Comparison of ENCODE assay signal across 3 cellular contexts in the genomic region with DNA sequence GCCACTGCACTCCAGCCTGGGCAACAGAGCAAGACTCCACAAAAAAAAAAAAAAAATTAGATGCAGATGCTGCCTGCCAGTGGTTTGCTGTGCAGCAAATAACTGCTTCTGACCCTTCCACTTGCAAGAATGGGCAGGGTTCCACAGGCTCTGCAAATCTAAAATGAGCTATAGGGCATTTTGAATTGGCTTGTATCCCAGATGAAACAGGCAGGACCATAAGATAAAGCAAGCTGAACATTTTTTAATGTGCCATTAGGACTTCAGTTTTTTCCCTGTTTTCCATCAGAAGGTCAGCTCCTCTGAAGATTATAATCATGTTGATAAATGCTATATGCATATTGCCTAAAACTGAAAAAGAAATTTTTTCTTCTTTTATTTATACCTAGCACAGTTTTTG.
TF ChIP-seq lines count a peak whose summit lies in the region.

No MANE protein-coding gene starts in this region.

TF ChIP-seq in HEK293, 187 proteins besides CTCF, POLR2A, EP300 and RAD21:
- TF ChIP-seq, protein P1, sequence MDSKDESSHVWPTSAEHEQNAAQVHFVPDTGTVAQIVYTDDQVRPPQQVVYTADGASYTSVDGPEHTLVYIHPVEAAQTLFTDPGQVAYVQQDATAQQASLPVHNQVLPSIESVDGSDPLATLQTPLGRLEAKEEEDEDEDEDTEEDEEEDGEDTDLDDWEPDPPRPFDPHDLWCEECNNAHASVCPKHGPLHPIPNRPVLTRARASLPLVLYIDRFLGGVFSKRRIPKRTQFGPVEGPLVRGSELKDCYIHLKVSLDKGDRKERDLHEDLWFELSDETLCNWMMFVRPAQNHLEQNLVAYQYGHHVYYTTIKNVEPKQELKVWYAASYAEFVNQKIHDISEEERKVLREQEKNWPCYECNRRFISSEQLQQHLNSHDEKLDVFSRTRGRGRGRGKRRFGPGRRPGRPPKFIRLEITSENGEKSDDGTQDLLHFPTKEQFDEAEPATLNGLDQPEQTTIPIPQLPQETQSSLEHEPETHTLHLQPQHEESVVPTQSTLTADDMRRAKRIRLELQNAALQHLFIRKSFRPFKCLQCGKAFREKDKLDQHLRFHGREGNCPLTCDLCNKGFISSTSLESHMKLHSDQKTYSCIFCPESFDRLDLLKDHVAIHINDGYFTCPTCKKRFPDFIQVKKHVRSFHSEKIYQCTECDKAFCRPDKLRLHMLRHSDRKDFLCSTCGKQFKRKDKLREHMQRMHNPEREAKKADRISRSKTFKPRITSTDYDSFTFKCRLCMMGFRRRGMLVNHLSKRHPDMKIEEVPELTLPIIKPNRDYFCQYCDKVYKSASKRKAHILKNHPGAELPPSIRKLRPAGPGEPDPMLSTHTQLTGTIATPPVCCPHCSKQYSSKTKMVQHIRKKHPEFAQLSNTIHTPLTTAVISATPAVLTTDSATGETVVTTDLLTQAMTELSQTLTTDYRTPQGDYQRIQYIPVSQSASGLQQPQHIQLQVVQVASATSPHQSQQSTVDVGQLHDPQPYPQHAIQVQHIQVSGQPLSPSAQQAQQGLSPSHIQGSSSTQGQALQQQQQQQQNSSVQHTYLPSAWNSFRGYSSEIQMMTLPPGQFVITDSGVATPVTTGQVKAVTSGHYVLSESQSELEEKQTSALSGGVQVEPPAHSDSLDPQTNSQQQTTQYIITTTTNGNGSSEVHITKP (tag by site-specific recombination; IDR thresholded peaks at IDR 0.05) = peak; percentile 47
- TF ChIP-seq, protein P2, sequence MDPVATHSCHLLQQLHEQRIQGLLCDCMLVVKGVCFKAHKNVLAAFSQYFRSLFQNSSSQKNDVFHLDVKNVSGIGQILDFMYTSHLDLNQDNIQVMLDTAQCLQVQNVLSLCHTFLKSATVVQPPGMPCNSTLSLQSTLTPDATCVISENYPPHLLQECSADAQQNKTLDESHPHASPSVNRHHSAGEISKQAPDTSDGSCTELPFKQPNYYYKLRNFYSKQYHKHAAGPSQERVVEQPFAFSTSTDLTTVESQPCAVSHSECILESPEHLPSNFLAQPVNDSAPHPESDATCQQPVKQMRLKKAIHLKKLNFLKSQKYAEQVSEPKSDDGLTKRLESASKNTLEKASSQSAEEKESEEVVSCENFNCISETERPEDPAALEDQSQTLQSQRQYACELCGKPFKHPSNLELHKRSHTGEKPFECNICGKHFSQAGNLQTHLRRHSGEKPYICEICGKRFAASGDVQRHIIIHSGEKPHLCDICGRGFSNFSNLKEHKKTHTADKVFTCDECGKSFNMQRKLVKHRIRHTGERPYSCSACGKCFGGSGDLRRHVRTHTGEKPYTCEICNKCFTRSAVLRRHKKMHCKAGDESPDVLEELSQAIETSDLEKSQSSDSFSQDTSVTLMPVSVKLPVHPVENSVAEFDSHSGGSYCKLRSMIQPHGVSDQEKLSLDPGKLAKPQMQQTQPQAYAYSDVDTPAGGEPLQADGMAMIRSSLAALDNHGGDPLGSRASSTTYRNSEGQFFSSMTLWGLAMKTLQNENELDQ (tag by site-specific recombination; IDR thresholded peaks at IDR 0.05; ENCODE audit: low read depth) = no peak
- peak; percentile 62; the same call in 1 of the 2 replicates for TF ChIP-seq ZNF121 (tag by site-specific recombination; IDR thresholded peaks at IDR 0.05)

TF ChIP-seq in SK-N-SH, 30 proteins besides CTCF, POLR2A, EP300 and RAD21 (continued from another document and continues in another):
- peak; percentile 87 for TF ChIP-seq PBX3 (IDR thresholded peaks at IDR 0.05)
- TF ChIP-seq, protein P3, sequence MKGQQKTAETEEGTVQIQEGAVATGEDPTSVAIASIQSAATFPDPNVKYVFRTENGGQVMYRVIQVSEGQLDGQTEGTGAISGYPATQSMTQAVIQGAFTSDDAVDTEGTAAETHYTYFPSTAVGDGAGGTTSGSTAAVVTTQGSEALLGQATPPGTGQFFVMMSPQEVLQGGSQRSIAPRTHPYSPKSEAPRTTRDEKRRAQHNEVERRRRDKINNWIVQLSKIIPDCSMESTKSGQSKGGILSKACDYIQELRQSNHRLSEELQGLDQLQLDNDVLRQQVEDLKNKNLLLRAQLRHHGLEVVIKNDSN (IDR thresholded peaks at IDR 0.05; ENCODE audit: borderline replicate concordance, low read depth) = no peak
- no peak for TF ChIP-seq REST (IDR thresholded peaks at IDR 0.05; ENCODE audit: low read depth, low read length)
- TF ChIP-seq YY1 (IDR thresholded peaks at IDR 0.05; ENCODE audit: low read depth) = no peak
- peak; percentile 57; the same call in 1 of the 2 replicates for TF ChIP-seq POLR2AphosphoS5 (IDR thresholded peaks at IDR 0.05; ENCODE audit: low read depth, low read length)
- TF ChIP-seq IRF3 (IDR thresholded peaks at IDR 0.05; ENCODE audit: low read depth, low read length) = no peak
- TF ChIP-seq MEF2A (IDR thresholded peaks at IDR 0.05; ENCODE audit: borderline replicate concordance, low read depth) = no peak
- no peak for TF ChIP-seq GABPA (IDR thresholded peaks at IDR 0.05; ENCODE audit: low read depth)
- 0 out of 2 replicates have a peak, but pooled peaks have one; percentile 13 for TF ChIP-seq RFX5 (IDR thresholded peaks at IDR 0.05; ENCODE audit: low read length)
- no peak for TF ChIP-seq TAF1 (IDR thresholded peaks at IDR 0.05; ENCODE audit: borderline replicate concordance, low read depth, low read length)
- TF ChIP-seq FOXJ3 (CRISPR knock-in tag; IDR thresholded peaks at IDR 0.05) = peak; percentile 21
- peak; percentile 97 for TF ChIP-seq GATA2 (CRISPR knock-in tag; IDR thresholded peaks at IDR 0.05)
- TF ChIP-seq RXRA (IDR thresholded peaks at IDR 0.05; ENCODE audit: borderline replicate concordance, low read depth) = no peak
- no peak; the same call in 1 of the 2 replicates for TF ChIP-seq MXI1 (IDR thresholded peaks at IDR 0.05; ENCODE audit: low read depth, low read length)
- peak; percentile 91 for TF ChIP-seq NFIC (IDR thresholded peaks at IDR 0.05; ENCODE audit: borderline replicate concordance)
- TF ChIP-seq TCF12 (IDR thresholded peaks at IDR 0.05) = peak; percentile 92

TF ChIP-seq in WTC11, 78 proteins besides CTCF, POLR2A, EP300 and RAD21 (continued from another document):
- TF ChIP-seq ZSCAN18 (CRISPR knock-in tag; IDR thresholded peaks at IDR 0.05) = no peak
- TF ChIP-seq ZNF423 (CRISPR knock-in tag; IDR thresholded peaks at IDR 0.05) = no peak
- TF ChIP-seq, protein P4, sequence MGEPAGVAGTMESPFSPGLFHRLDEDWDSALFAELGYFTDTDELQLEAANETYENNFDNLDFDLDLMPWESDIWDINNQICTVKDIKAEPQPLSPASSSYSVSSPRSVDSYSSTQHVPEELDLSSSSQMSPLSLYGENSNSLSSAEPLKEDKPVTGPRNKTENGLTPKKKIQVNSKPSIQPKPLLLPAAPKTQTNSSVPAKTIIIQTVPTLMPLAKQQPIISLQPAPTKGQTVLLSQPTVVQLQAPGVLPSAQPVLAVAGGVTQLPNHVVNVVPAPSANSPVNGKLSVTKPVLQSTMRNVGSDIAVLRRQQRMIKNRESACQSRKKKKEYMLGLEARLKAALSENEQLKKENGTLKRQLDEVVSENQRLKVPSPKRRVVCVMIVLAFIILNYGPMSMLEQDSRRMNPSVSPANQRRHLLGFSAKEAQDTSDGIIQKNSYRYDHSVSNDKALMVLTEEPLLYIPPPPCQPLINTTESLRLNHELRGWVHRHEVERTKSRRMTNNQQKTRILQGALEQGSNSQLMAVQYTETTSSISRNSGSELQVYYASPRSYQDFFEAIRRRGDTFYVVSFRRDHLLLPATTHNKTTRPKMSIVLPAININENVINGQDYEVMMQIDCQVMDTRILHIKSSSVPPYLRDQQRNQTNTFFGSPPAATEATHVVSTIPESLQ (CRISPR knock-in tag; IDR thresholded peaks at IDR 0.05) = no peak
- TF ChIP-seq ETV6 (CRISPR knock-in tag; IDR thresholded peaks at IDR 0.05) = no peak
- no peak for TF ChIP-seq FOXK1 (CRISPR knock-in tag; IDR thresholded peaks at IDR 0.05)
- no peak for TF ChIP-seq TEAD1 (CRISPR knock-in tag; IDR thresholded peaks at IDR 0.05)
- TF ChIP-seq OVOL2 (CRISPR knock-in tag; IDR thresholded peaks at IDR 0.05; ENCODE audit: borderline replicate concordance) = no peak
- no peak for TF ChIP-seq FOXP1 (CRISPR knock-in tag; IDR thresholded peaks at IDR 0.05; ENCODE audit: borderline replicate concordance)
- TF ChIP-seq MYBL2 (CRISPR knock-in tag; IDR thresholded peaks at IDR 0.05) = no peak
- no peak for TF ChIP-seq ZNF263 (CRISPR knock-in tag; IDR thresholded peaks at IDR 0.05; ENCODE audit: low read depth)
- TF ChIP-seq RELA (CRISPR knock-in tag; IDR thresholded peaks at IDR 0.05; ENCODE audit: borderline replicate concordance) = no peak
- TF ChIP-seq, protein P5, sequence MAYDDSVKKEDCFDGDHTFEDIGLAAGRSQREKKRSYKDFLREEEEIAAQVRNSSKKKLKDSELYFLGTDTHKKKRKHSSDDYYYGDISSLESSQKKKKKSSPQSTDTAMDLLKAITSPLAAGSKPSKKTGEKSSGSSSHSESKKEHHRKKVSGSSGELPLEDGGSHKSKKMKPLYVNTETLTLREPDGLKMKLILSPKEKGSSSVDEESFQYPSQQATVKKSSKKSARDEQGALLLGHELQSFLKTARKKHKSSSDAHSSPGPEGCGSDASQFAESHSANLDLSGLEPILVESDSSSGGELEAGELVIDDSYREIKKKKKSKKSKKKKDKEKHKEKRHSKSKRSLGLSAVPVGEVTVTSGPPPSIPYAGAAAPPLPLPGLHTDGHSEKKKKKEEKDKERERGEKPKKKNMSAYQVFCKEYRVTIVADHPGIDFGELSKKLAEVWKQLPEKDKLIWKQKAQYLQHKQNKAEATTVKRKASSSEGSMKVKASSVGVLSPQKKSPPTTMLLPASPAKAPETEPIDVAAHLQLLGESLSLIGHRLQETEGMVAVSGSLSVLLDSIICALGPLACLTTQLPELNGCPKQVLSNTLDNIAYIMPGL (CRISPR knock-in tag; IDR thresholded peaks at IDR 0.05) = no peak
- TF ChIP-seq ZNF317 (CRISPR knock-in tag; IDR thresholded peaks at IDR 0.05; ENCODE audit: borderline replicate concordance, low read depth) = no peak
